8 cellular contexts compared by ENCODE assay signal in genomic region chr1:202958544-202959275, GRCh38. TPM values are rescaled to one million over a fixed set of nuclear protein-coding genes. Genes with fewer than 3 reads are reported as not detected.
DNase-seq lines count a peak whose midpoint lies in the region; ATAC-seq and TF ChIP-seq lines count a peak whose summit lies in the region.

No MANE protein-coding gene starts in this region.

- no peaks in the 10 kb centered on the region for H3K27me3 Mint-ChIP-seq in activated T-cell treated with anti-CD3 and anti-CD28 coated beads, Interleukin-2, amount 50 U/mL, for 24 hours
- H3K27me3 Mint-ChIP-seq in endodermal cell (ENCODE audit: insufficient read depth) (no peaks in the 10 kb centered on the region), neural crest cell (ENCODE audit: low read depth) (no peaks in the 10 kb centered on the region)

- H3K4me3 Mint-ChIP-seq in activated T-cell treated with anti-CD3 and anti-CD28 coated beads, Interleukin-2, amount 50 U/mL, for 24 hours = peak overlapping the region; percentile 87
- H3K4me3 Mint-ChIP-seq in endodermal cell = peak overlapping the region; percentile 66
- H3K4me3 Mint-ChIP-seq in neural crest cell = peak overlapping the region; percentile 87

- H3K4me1 ChIP-seq in endodermal cell (ENCODE audit: control insufficient read depth, insufficient read depth, low read length) = peaks cover 5% of the 10 kb centered on the region

- TF ChIP-seq CTCF in endodermal cell (conservative IDR thresholded peaks at IDR 0.05) (no peak), neural crest cell (conservative IDR thresholded peaks at IDR 0.05) (no peak)

- no peak for DNase-seq in activated T-cell treated with anti-CD3 and anti-CD28 coated beads, Interleukin-2, amount 50 U/mL, for 24 hours
- no peak for DNase-seq in activated T-cell treated with anti-CD3 and anti-CD28 coated beads, Interleukin-2, amount 50 U/mL, for 1 hour
- no peak for DNase-seq in SK-N-MC (ENCODE audit: low read depth, low spot score)
- DNase-seq in endodermal cell = no peak
- no peak for DNase-seq in neural crest cell (ENCODE audit: low read depth, low spot score)
- no peak for DNase-seq in inferior parietal cortex (ENCODE audit: extremely low spot score)
- no peak for DNase-seq in NCI-H2107 treated with DMSO at 0.1 percent for 48 hours (lab: John Stamatoyannopoulos, UW; ENCODE audit: unreplicated experiment)

- H3K36me3 ChIP-seq in SK-N-MC (ENCODE audit: insufficient read depth, low read length) (0 out of 2 replicates have a peak, but pooled peaks cover under 1% of the 10 kb centered on the region), endodermal cell (ENCODE audit: control insufficient read depth, insufficient read depth, low read length) (peaks cover 31% of the 10 kb centered on the region)

- H3K4me3 ChIP-seq in SK-N-MC = peak overlapping the region; percentile 95
- H3K4me3 ChIP-seq in endodermal cell (ENCODE audit: low read length) = peak overlapping the region; percentile 87

- 7 to 11% methylated on average over 7 to 10 of the region's 10 CpGs for WGBS in endodermal cell (ENCODE audit: insufficient coverage in 1 of 2, insufficient read length in 1 of 2), 2 experiments

- H3K27ac ChIP-seq in SK-N-MC = no peak overlapping the region
- H3K27ac ChIP-seq in endodermal cell (ENCODE audit: low read depth, low read length) = no peak overlapping the region

- peak overlapping the region; percentile 77 for H3K27ac Mint-ChIP-seq in activated T-cell treated with anti-CD3 and anti-CD28 coated beads, Interleukin-2, amount 50 U/mL, for 24 hours
- peak overlapping the region; percentile 89 for H3K27ac Mint-ChIP-seq in endodermal cell
- peak overlapping the region; percentile 37 for H3K27ac Mint-ChIP-seq in neural crest cell (ENCODE audit: unreplicated experiment)

- H3K9me3 Mint-ChIP-seq in activated T-cell treated with anti-CD3 and anti-CD28 coated beads, Interleukin-2, amount 50 U/mL, for 24 hours = no peaks in the 10 kb centered on the region
- H3K9me3 Mint-ChIP-seq in endodermal cell (no peaks in the 10 kb centered on the region), neural crest cell (no peaks in the 10 kb centered on the region)

- H3K9me3 ChIP-seq in SK-N-MC (ENCODE audit: low read depth, low read length) = no peaks in the 10 kb centered on the region
- H3K9me3 ChIP-seq in endodermal cell (ENCODE audit: control insufficient read depth, low read length) = no peaks in the 10 kb centered on the region

- peaks cover 45% of the 10 kb centered on the region for H3K4me1 Mint-ChIP-seq in activated T-cell treated with anti-CD3 and anti-CD28 coated beads, Interleukin-2, amount 50 U/mL, for 24 hours (ENCODE audit: low read depth)
- H3K4me1 Mint-ChIP-seq in endodermal cell (peaks cover 21% of the 10 kb centered on the region), neural crest cell (peaks cover 21% of the 10 kb centered on the region)

- H3K9ac ChIP-seq in SK-N-MC (ENCODE audit: insufficient read length) (peak overlapping the region; percentile 13), endodermal cell (ENCODE audit: extremely low read depth, low read length, poor library complexity, severe bottlenecking) (no peak overlapping the region)

- no peaks in the 10 kb centered on the region for H3K27me3 ChIP-seq in endodermal cell (ENCODE audit: control insufficient read depth, insufficient read depth, low read length, poor library complexity, severe bottlenecking)

- no peak for ATAC-seq in GM19328 (IDR thresholded peaks at IDR 0.05; ENCODE audit: unreplicated experiment)

- peaks cover 52% of the 10 kb centered on the region for H3K36me3 Mint-ChIP-seq in activated T-cell treated with anti-CD3 and anti-CD28 coated beads, Interleukin-2, amount 50 U/mL, for 24 hours (ENCODE audit: low read depth)
- H3K36me3 Mint-ChIP-seq in endodermal cell (ENCODE audit: low read depth) (peaks cover 12% of the 10 kb centered on the region), neural crest cell (ENCODE audit: low read depth) (no peaks in the 10 kb centered on the region)

RNA-seq across cellular contexts. Expression of gene ADIPOR1, which starts 0.6 kb away (rescaled TPM):
- 10 to 100 TPM; 68.1 to 79.7 TPM for total RNA-seq in endodermal cell
- 62.2 TPM for polyA plus RNA-seq in endodermal cell (2013, experiment 1 of 2)
- polyA plus RNA-seq in endodermal cell (2013, experiment 2 of 2) = 57.5 TPM
- 40.4 and 42.1 TPM in 2 replicates for total RNA-seq in neural crest cell

RNA-seq across cellular contexts. Expression of gene CYB5R1, which starts 8.3 kb away (rescaled TPM):
- total RNA-seq in endodermal cell (10 to 100 TPM; 15.7 to 18.0 TPM), neural crest cell (25.5 and 26.3 TPM in 2 replicates)
- 26.7 TPM for polyA plus RNA-seq in endodermal cell (2013, experiment 1 of 2)
- 25.8 TPM for polyA plus RNA-seq in endodermal cell (2013, experiment 2 of 2)

RNA-seq across cellular contexts. Expression of gene KLHL12, which starts 31.7 kb away (rescaled TPM):
- total RNA-seq in endodermal cell = 10 to 100 TPM; 34.4 to 39.4 TPM
- polyA plus RNA-seq in endodermal cell (2013, experiment 1 of 2) = 31.4 TPM
- 26.8 TPM for polyA plus RNA-seq in endodermal cell (2013, experiment 2 of 2)
- 30.6 and 36.0 TPM in 2 replicates for total RNA-seq in neural crest cell

RNA-seq across cellular contexts. Expression of gene TMEM183A, which starts 48.5 kb away (rescaled TPM):
- total RNA-seq in endodermal cell (10 to 100 TPM; 88.9 to 89.7 TPM), neural crest cell (76.5 and 81.5 TPM in 2 replicates)
- polyA plus RNA-seq in endodermal cell (2013, experiment 1 of 2) = 76.9 TPM
- 71.9 TPM for polyA plus RNA-seq in endodermal cell (2013, experiment 2 of 2)

Comparison
In these comparisons a context has a peak if more than half of its experiments do, and no peak if none do; other contexts are left out.
1. H3K27ac Mint-ChIP-seq: peak in every context shown above with its lines; median percentile 89 in endodermal cell; 77 in activated T-cell treated with anti-CD3 and anti-CD28 coated beads, Interleukin-2, amount 50 U/mL, for 24 hours; 37 in neural crest cell.